14 cellular contexts compared by ENCODE assay signal in the genomic region with DNA sequence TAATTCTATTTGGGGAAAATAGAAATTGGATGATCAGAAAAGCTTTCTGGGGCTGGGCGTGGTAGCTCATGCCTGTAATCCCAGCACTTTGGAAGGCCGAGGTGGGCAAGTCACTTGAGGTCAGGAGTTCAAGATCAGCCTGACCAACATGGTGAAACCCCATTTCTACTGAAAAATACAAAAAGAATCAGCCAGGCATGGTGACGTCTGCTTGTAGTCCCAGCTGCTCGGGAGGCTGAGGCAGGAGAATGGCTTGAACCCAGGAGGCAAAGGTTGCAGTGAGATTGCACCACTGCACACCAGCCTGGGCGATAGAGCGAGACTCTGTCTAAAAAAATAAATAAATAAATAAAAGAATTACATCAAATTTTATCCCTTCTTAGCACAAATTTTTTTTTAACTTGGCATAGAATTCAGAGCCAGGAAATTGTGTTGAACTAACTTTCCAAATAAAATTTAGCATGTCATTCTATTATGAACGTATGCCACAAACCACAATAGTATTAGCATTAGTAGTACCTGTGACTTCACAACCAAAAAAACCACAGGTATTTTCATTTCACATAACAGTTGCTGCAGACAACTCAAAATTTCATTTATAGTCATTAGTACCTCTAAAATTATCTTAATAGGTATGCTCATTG. TPM values are rescaled to one million over a fixed set of nuclear protein-coding genes. Genes with fewer than 3 reads are reported as not detected.
A peak's percentile ranks its signal among the peaks of the same experiment; 100 is the strongest.
DNase-seq lines count a peak whose midpoint lies in the region; ATAC-seq, FAIRE-seq and TF ChIP-seq lines count a peak whose summit lies in the region.
"Had no signal": no experiment of that assay in that cellular context is flagged by ENCODE, and none has a peak within 500 bp of the region (broad histone marks: within the 10 kb centered on the region; RNA-seq: fewer than 3 reads in every experiment).

No MANE protein-coding gene starts in this region.

- H3K4me2 ChIP-seq in keratinocyte (ENCODE audit: control insufficient read depth, extremely low read depth, insufficient read depth, low read depth, low read length) = peak overlapping the region; percentile 43
- H3K4me2 ChIP-seq: GM23338 had no signal

- ATAC-seq in GM18870 (IDR thresholded peaks at IDR 0.05; ENCODE audit: unreplicated experiment) = peak; percentile 68
- peak; percentile 47 for ATAC-seq in HG03520 (IDR thresholded peaks at IDR 0.05; ENCODE audit: unreplicated experiment)
- ATAC-seq in effector memory CD8-positive, alpha-beta T cell (replicated peaks) = no peak
- no peak for ATAC-seq in esophagus mucosa
- ATAC-seq: GM23338, sciatic nerve had no signal

- CTCF ChIA-PET in A673 (lab: Charles Lee) = no interaction called here

- peaks cover 12% of the 10 kb centered on the region for H3K36me3 Mint-ChIP-seq in HFFc6 (ENCODE audit: low read depth)
- peaks cover 14% of the 10 kb centered on the region for H3K36me3 Mint-ChIP-seq in effector memory CD8-positive, alpha-beta T cell (ENCODE audit: insufficient read depth)

- WGBS in small intestine, 3 donors = 76 to 84% (median 80%) methylated on average over 7 of the region's 7 CpGs

- H3K4me3 Mint-ChIP-seq in HFFc6 = no peak overlapping the region
- no peak overlapping the region for H3K4me3 Mint-ChIP-seq in effector memory CD8-positive, alpha-beta T cell
- H3K4me3 Mint-ChIP-seq: GM23338; T-helper 1 cell treated with Interleukin-12 subunit alpha and Interleukin-12 subunit beta and Interleukin-4 antibody, amounts not matched to agents 30 μg/mL and 1 μg/mL, for 36 hours had no signal

- peaks cover 4% of the 10 kb centered on the region for H3K79me2 ChIP-seq in keratinocyte (ENCODE audit: control insufficient read depth, insufficient read depth, low read length)

- H3K9me1 ChIP-seq in keratinocyte (ENCODE audit: control insufficient read depth, extremely low read depth, insufficient read depth, low read length) = no peaks in the 10 kb centered on the region

- no peak overlapping the region for H3K9ac ChIP-seq in keratinocyte (ENCODE audit: control insufficient read depth, extremely low read depth, insufficient read depth, low read length)

- no peaks in the 10 kb centered on the region for H4K20me1 ChIP-seq in keratinocyte (ENCODE audit: control insufficient read depth, extremely low read depth, insufficient read depth, low read length)

- H3K4me3 ChIP-seq in keratinocyte (ENCODE audit: control insufficient read depth in 2 of 3, extremely low read depth in 1 of 3, insufficient read depth in 2 of 3, low read depth in 1 of 3, low read length in 3 of 3) (no peak overlapping the region), A673 (ENCODE audit: low read depth, low read length, poor library complexity, severe bottlenecking) (no peak overlapping the region), small intestine (ENCODE audit: low read depth in 1 of 2, low read length in 2 of 2) (no peak overlapping the region)
- H3K4me3 ChIP-seq: cardiac muscle cell, GM23338, MG63 had no signal

- no peaks in the 10 kb centered on the region for H3K9me3 ChIP-seq in keratinocyte (ENCODE audit: control insufficient read depth, low read depth, low read length)
- no peaks in the 10 kb centered on the region for H3K9me3 ChIP-seq in A673 (ENCODE audit: low read depth, low read length, poor library complexity, severe bottlenecking)
- H3K9me3 ChIP-seq in small intestine (ENCODE audit: control insufficient read depth, low read depth) = no peaks in the 10 kb centered on the region
- H3K9me3 ChIP-seq: MG63 had no signal

- dilution Hi-C loops in keratinocyte (cut with MboI; ENCODE audit: extremely low pct_ligation_motif_present, low sequenced_read_pairs) = no loop called here

- FAIRE-seq in keratinocyte (lab: Jason Lieb, UNC) = no peak
- no peak for FAIRE-seq in small intestine (lab: Jason Lieb, UNC)

- POLR2A ChIA-PET in A673 (lab: Charles Lee; ENCODE audit: low non-redundant PET) = no interaction called here

- H3K27ac Mint-ChIP-seq in HFFc6 = no peak overlapping the region
- H3K27ac Mint-ChIP-seq in effector memory CD8-positive, alpha-beta T cell = no peak overlapping the region
- H3K27ac Mint-ChIP-seq: GM23338; T-helper 1 cell treated with Interleukin-12 subunit alpha and Interleukin-12 subunit beta and Interleukin-4 antibody, amounts not matched to agents 30 μg/mL and 1 μg/mL, for 36 hours had no signal

- H3K27me3 ChIP-seq in keratinocyte (ENCODE audit: control insufficient read depth, extremely low read depth, insufficient read depth, low read length) = no peaks in the 10 kb centered on the region
- H3K27me3 ChIP-seq in A673 (replicated peaks; ENCODE audit: insufficient read depth, low read depth, low read length, poor library complexity) = no peaks in the 10 kb centered on the region
- H3K27me3 ChIP-seq in small intestine (ENCODE audit: control insufficient read depth in 2 of 2, insufficient read depth in 2 of 2, low read length in 2 of 2) = no peaks in the 10 kb centered on the region
- H3K27me3 ChIP-seq: cardiac muscle cell, MG63 had no signal

- no peak overlapping the region for H2AFZ ChIP-seq in keratinocyte (ENCODE audit: control insufficient read depth, low read length)
- H2AFZ ChIP-seq: GM23338 had no signal

- peaks cover 2% of the 10 kb centered on the region; the same call in 1 of the 2 replicates for H3K27me3 Mint-ChIP-seq in HFFc6 (ENCODE audit: insufficient read depth)
- no peaks in the 10 kb centered on the region for H3K27me3 Mint-ChIP-seq in effector memory CD8-positive, alpha-beta T cell

- H3K4me1 ChIP-seq in keratinocyte (ENCODE audit: control insufficient read depth, extremely low read depth, insufficient read depth, low read length) = peaks cover 25% of the 10 kb centered on the region
- H3K4me1 ChIP-seq in A673 (ENCODE audit: insufficient read depth, low read length, poor library complexity, severe bottlenecking) = peaks cover 16% of the 10 kb centered on the region
- no peaks in the 10 kb centered on the region for H3K4me1 ChIP-seq in small intestine (ENCODE audit: control insufficient read depth in 2 of 2, insufficient read depth in 1 of 2, low read depth in 1 of 2, low read length in 1 of 2)

- H3K4me1 Mint-ChIP-seq in HFFc6 (ENCODE audit: low read depth) = peaks cover 42% of the 10 kb centered on the region
- peaks cover 10 to 11% of the 10 kb centered on the region in 2 donors for H3K4me1 Mint-ChIP-seq in effector memory CD8-positive, alpha-beta T cell (ENCODE audit: low read depth in 2 of 2)

- no peak for TF ChIP-seq CTCF in HFFc6 (IDR thresholded peaks at IDR 0.05)
- no peak for TF ChIP-seq CTCF in keratinocyte (optimal IDR thresholded peaks at IDR 0.05 in 1 of 3, IDR thresholded peaks at IDR 0.05 in 1 of 3, conservative IDR thresholded peaks at IDR 0.05 in 1 of 3; ENCODE audit: extremely low read depth in 1 of 3, insufficient read depth in 2 of 3, low read length in 3 of 3)
- no peak for TF ChIP-seq CTCF in A673 (conservative IDR thresholded peaks at IDR 0.05; ENCODE audit: low read depth, low read length)

- intact Hi-C loops in A673 (cut with micrococcal nuclease; ENCODE audit: unreplicated experiment) = no loop called here

- no TSS peak for BruUV-seq in A673 (replicated peaks; lab: Mats Ljungman, UMichigan)

- peak; percentile 56 for DNase-seq in HFFc6
- no peak for DNase-seq in keratinocyte (ENCODE audit: low read depth, low spot score)
- DNase-seq in A673 (ENCODE audit: low spot score) = no peak
- DNase-seq in small intestine = no peak
- no peak for DNase-seq in effector memory CD8-positive, alpha-beta T cell
- DNase-seq: MG63, NCI-H748 treated with DMSO at 0.1 percent for 48 hours had no signal

- H3K27ac ChIP-seq in keratinocyte (ENCODE audit: control insufficient read depth, insufficient read depth, low read length) (peak overlapping the region; percentile 18), A673 (ENCODE audit: low read depth, low read length, poor library complexity, severe bottlenecking) (no peak overlapping the region), small intestine (ENCODE audit: low read depth in 1 of 2, low read length in 1 of 2) (no peak overlapping the region)
- H3K27ac ChIP-seq: cardiac muscle cell had no signal

- H3K36me3 ChIP-seq in keratinocyte (ENCODE audit: control insufficient read depth in 2 of 2, extremely low read depth in 1 of 2, insufficient read depth in 2 of 2, low read length in 2 of 2) = no peaks in the 10 kb centered on the region
- H3K36me3 ChIP-seq in A673 (ENCODE audit: insufficient read depth, low read length, poor library complexity, severe bottlenecking) = no peaks in the 10 kb centered on the region
- no peaks in the 10 kb centered on the region for H3K36me3 ChIP-seq in small intestine (ENCODE audit: control insufficient read depth in 2 of 2, insufficient read depth in 2 of 2, low read length in 2 of 2)
- H3K36me3 ChIP-seq: cardiac muscle cell had no signal

- H3K9me3 Mint-ChIP-seq in HFFc6 = peaks cover 9% of the 10 kb centered on the region
- H3K9me3 Mint-ChIP-seq in effector memory CD8-positive, alpha-beta T cell = no peaks in the 10 kb centered on the region
- H3K9me3 Mint-ChIP-seq: GM23338; T-helper 1 cell treated with Interleukin-12 subunit alpha and Interleukin-12 subunit beta and Interleukin-4 antibody, amounts not matched to agents 30 μg/mL and 1 μg/mL, for 36 hours had no signal

RNA-seq across cellular contexts. Expression of a gene that starts 4.5 kb away (rescaled TPM):
- 10 to 100 TPM; 16.1 to 19.8 (median 19.1) TPM for total RNA-seq in HFFc6 (2021; fragmentation: NEBNext Ultra II Directional; extraction: Animal tissue kit (Norgen Biotek cat#: 25700))
- polyA plus RNA-seq in keratinocyte = 7.8 to 13.4 TPM (median 8.8 TPM) in 3 replicates
- polyA plus RNA-seq in keratinocyte (2011; ENCODE audit: low read depth) = 10.0 TPM
- polyA plus RNA-seq in keratinocyte (2011; cell fraction: cytosol; rRNA removed) = 7.9 and 11.8 TPM in 2 replicates
- 7.7 and 10.8 TPM in 2 replicates for polyA plus RNA-seq in keratinocyte (2011; cell fraction: nucleus; rRNA removed)
- 9.1 and 9.7 TPM in 2 replicates for polyA plus RNA-seq in keratinocyte (2012; ENCODE audit: low replicate concordance)
- 2.0 to 10.2 TPM (median 5.7 TPM) in 3 replicates for polyA minus RNA-seq in keratinocyte
- polyA minus RNA-seq in keratinocyte (2011; cell fraction: cytosol; rRNA and poly(A)+ RNA removed) = 22.8 TPM
- 14.4 and 19.1 TPM in 2 replicates for polyA minus RNA-seq in keratinocyte (2011; cell fraction: nucleus; rRNA and poly(A)+ RNA removed)
- 20.6 and 21.8 TPM in 2 replicates for total RNA-seq in A673 (2021)
- 1 to 10 TPM; 6.9 to 9.7 (median 8.4) TPM for polyA plus RNA-seq in small intestine
- 11.7 TPM for total RNA-seq in esophagus mucosa

RNA-seq across cellular contexts. Expression of a gene that starts 52.0 kb away (rescaled TPM):
- 1 to 10 TPM; 2.0 to 5.5 (median 3.2) TPM for total RNA-seq in HFFc6 (2021; fragmentation: NEBNext Ultra II Directional; extraction: Animal tissue kit (Norgen Biotek cat#: 25700))
- 3.8 to 5.0 TPM (median 4.4 TPM) in 3 replicates for polyA plus RNA-seq in keratinocyte
- polyA plus RNA-seq in keratinocyte (2011; ENCODE audit: low read depth) = 3.0 TPM
- 2.8 and 6.1 TPM in 2 replicates for polyA plus RNA-seq in keratinocyte (2011; cell fraction: cytosol; rRNA removed)
- 4.8 and 6.3 TPM in 2 replicates for polyA plus RNA-seq in keratinocyte (2011; cell fraction: nucleus; rRNA removed)
- polyA plus RNA-seq in keratinocyte (2012; ENCODE audit: low replicate concordance) = 2.9 and 7.3 TPM in 2 replicates
- 1.9 to 4.3 TPM (median 4.0 TPM) in 3 replicates for polyA minus RNA-seq in keratinocyte
- polyA minus RNA-seq in keratinocyte (2011; cell fraction: cytosol; rRNA and poly(A)+ RNA removed) = 6.9 TPM
- 5.0 and 6.0 TPM in 2 replicates for polyA minus RNA-seq in keratinocyte (2011; cell fraction: nucleus; rRNA and poly(A)+ RNA removed)
- total RNA-seq in A673 (2021) = 23.5 and 32.6 TPM in 2 replicates
- polyA plus RNA-seq in small intestine = 10 to 100 TPM in 1 of 3 donors, 1 to 10 TPM in 2; 3.8 to 26.5 (median 6.8) TPM
- total RNA-seq in esophagus mucosa = 11.3 TPM

Comparison
In these comparisons a context has a peak if more than half of its experiments do, and no peak if none do; other contexts are left out.
1. ATAC-seq: peak in GM18870 (single experiment) and HG03520 (single experiment); none in effector memory CD8-positive, alpha-beta T cell (single experiment) and esophagus mucosa (single experiment).